In genomic region chr4:124454772-124455270, GRCh38 we compare ENCODE assay signal across 20 cellular contexts.
DNase-seq lines count a peak whose midpoint lies in the region; ATAC-seq, FAIRE-seq and TF ChIP-seq lines count a peak whose summit lies in the region.
"Had no signal": no experiment of that assay in that cellular context is flagged by ENCODE, and none has a peak within 500 bp of the region (broad histone marks: within the 10 kb centered on the region; RNA-seq: fewer than 3 reads in every experiment).

No MANE protein-coding gene starts in this region.

- no peak overlapping the region for H3K27ac ChIP-seq in Peyer's patch
- H3K27ac ChIP-seq: BLaER1, C4-2B had no signal

- H3K4me3 ChIP-seq in bronchial epithelial cell (ENCODE audit: low read depth, low read length) (no peak overlapping the region), Peyer's patch (no peak overlapping the region)
- H3K4me3 ChIP-seq: BLaER1 had no signal

- ATAC-seq in left lobe of liver (peak; percentile 36), GM21786 (IDR thresholded peaks at IDR 0.05; ENCODE audit: unreplicated experiment) (no peak)
- ATAC-seq: CD8-positive, alpha-beta T cell had no signal

- H3K9me3 ChIP-seq in Peyer's patch = no peaks in the 10 kb centered on the region
- H3K9me3 ChIP-seq: BLaER1 had no signal

- DNase-seq in NCI-H226 (peak; percentile 24), amniotic epithelial cell (ENCODE audit: low read depth) (peak; percentile 54), bronchial epithelial cell (ENCODE audit: low read depth) (peak; percentile 6), left lobe of liver (ENCODE audit: low spot score) (no peak), HuH-7.5 (ENCODE audit: low spot score) (no peak), Peyer's patch (no peak)
- DNase-seq: CD4-positive, CD25-positive, alpha-beta regulatory T cell; CD8-positive, alpha-beta T cell; DMS53; DMS79 treated with DMSO at 0.1 percent for 48 hours; GF-D8; GOT3; H7; HCEC 1CT had no signal

- H3K36me3 ChIP-seq in bronchial epithelial cell (ENCODE audit: control insufficient read depth, insufficient read depth, low read length) = no peaks in the 10 kb centered on the region
- no peaks in the 10 kb centered on the region for H3K36me3 ChIP-seq in Peyer's patch
- H3K36me3 ChIP-seq: BLaER1 had no signal

- TF ChIP-seq POLR2A in Peyer's patch (IDR thresholded peaks at IDR 0.05) = no peak

- H3K27me3 ChIP-seq in bronchial epithelial cell (ENCODE audit: control insufficient read depth, insufficient read depth, low read length) (no peaks in the 10 kb centered on the region), Peyer's patch (no peaks in the 10 kb centered on the region)
- H3K27me3 ChIP-seq: BLaER1 had no signal

- H3K4me1 ChIP-seq in Peyer's patch = no peaks in the 10 kb centered on the region
- H3K4me1 ChIP-seq: BLaER1 had no signal

- FAIRE-seq in bronchial epithelial cell (lab: Jason Lieb, UNC) = no peak
- FAIRE-seq: D721Med, GM12891, GM18507 had no signal

- TF ChIP-seq CTCF in bronchial epithelial cell (IDR thresholded peaks at IDR 0.05; ENCODE audit: insufficient read depth, low read length, severe bottlenecking) = no peak
- TF ChIP-seq CTCF in Peyer's patch (IDR thresholded peaks at IDR 0.05) = no peak

Comparison
In these comparisons a context has a peak if more than half of its experiments do, and no peak if none do; other contexts are left out.
1. DNase-seq: peak in NCI-H226 (single experiment), amniotic epithelial cell (single experiment) and bronchial epithelial cell (single experiment); none in left lobe of liver (single experiment), HuH-7.5 (single experiment) and Peyer's patch (0 of 3).